ENCODE assay signal across 12 cellular contexts in the genomic region with DNA sequence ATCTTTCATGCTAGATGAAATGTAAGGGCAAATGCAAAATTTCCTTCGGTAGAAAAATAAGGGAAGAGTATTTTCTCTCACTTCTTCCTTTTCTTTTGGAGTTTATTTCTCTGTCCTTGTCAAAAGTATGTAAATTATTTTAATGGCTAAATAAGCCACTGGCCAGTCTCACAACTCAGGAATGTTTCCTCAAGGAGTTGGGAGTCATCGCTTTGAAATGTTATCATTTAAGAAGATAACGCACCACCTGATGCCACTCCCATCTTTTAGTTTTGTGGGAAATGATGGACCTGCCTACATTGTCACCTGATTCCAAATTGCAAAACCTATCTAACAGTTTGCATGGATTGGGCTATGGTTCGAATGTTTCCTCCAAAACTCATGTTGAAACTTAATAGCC. TPM values are rescaled to one million over a fixed set of nuclear protein-coding genes. Genes with fewer than 3 reads are reported as not detected.
DNase-seq lines count a peak whose midpoint lies in the region; ATAC-seq, FAIRE-seq and TF ChIP-seq lines count a peak whose summit lies in the region.
"Had no signal": no experiment of that assay in that cellular context is flagged by ENCODE, and none has a peak within 500 bp of the region (broad histone marks: within the 10 kb centered on the region; RNA-seq: fewer than 3 reads in every experiment).

No MANE protein-coding gene starts in this region.

- no peak overlapping the region for H3K18ac ChIP-seq in neuronal stem cell (ENCODE audit: low read length)

- H4K91ac ChIP-seq in neuronal stem cell (ENCODE audit: low read depth, low read length, poor library complexity), result no peak overlapping the region

- no peaks in the 10 kb centered on the region for H3K79me1 ChIP-seq in neuronal stem cell (ENCODE audit: low read depth, low read length)

- H2AFZ ChIP-seq in fibroblast of lung (ENCODE audit: low read length) (no peak overlapping the region), neuronal stem cell (ENCODE audit: low read length) (no peak overlapping the region)

- H2AK5ac ChIP-seq in neuronal stem cell (ENCODE audit: low read depth, low read length), result no peak overlapping the region

- H3K27ac ChIP-seq in RWPE2 (ENCODE audit: poor library complexity, severe bottlenecking) (peak overlapping the region; percentile 47), fibroblast of lung (ENCODE audit: insufficient read depth, low read length) (peak overlapping the region; percentile 66), sigmoid colon (no peak overlapping the region), neuronal stem cell (replicated peaks; ENCODE audit: low read length) (no peak overlapping the region), small intestine (ENCODE audit: low read depth in 1 of 2, low read length in 1 of 2) (no peak overlapping the region)
- H3K27ac ChIP-seq: lower lobe of right lung had no signal

- no peaks in the 10 kb centered on the region for H4K20me1 ChIP-seq in fibroblast of lung (ENCODE audit: control insufficient read depth, extremely low read depth, insufficient read depth, low read length)

- no peak overlapping the region for H3K9ac ChIP-seq in fibroblast of lung (ENCODE audit: insufficient read depth, low read length)
- no peak overlapping the region for H3K9ac ChIP-seq in neuronal stem cell (ENCODE audit: low read depth, low read length, poor library complexity)

- intact Hi-C loops in sigmoid colon (cut with DNase I), result no loop called here

- peak; percentile 90 for ATAC-seq in RWPE2 (ENCODE audit: low read depth)
- ATAC-seq: lower lobe of right lung had no signal

- no peak overlapping the region for H3K23ac ChIP-seq in neuronal stem cell (ENCODE audit: low read depth, low read length, poor library complexity)

- no peak overlapping the region for H3K14ac ChIP-seq in neuronal stem cell (ENCODE audit: low read length)

- H2BK15ac ChIP-seq in neuronal stem cell (ENCODE audit: low read length), result no peak overlapping the region

- no peaks in the 10 kb centered on the region for H3K79me2 ChIP-seq in fibroblast of lung (ENCODE audit: control insufficient read depth, insufficient read depth, low read length)

- H2BK120ac ChIP-seq in neuronal stem cell (ENCODE audit: low read depth, low read length), result no peak overlapping the region

- H3K4me2 ChIP-seq in fibroblast of lung (ENCODE audit: extremely low read depth, insufficient read depth, low read length) (peak overlapping the region; percentile 40), neuronal stem cell (ENCODE audit: insufficient read depth, low read length, poor library complexity, severe bottlenecking) (no peak overlapping the region)

- FAIRE-seq in small intestine (lab: Jason Lieb, UNC), result no peak

- no peak for TF ChIP-seq CTCF in RWPE2 (IDR thresholded peaks at IDR 0.05; ENCODE audit: poor library complexity, severe bottlenecking)
- TF ChIP-seq CTCF in fibroblast of lung (conservative IDR thresholded peaks at IDR 0.05 in 1 of 2, IDR thresholded peaks at IDR 0.05 in 1 of 2; ENCODE audit: low read depth in 1 of 2, low read length in 2 of 2), result no peak
- TF ChIP-seq CTCF in sigmoid colon (IDR thresholded peaks at IDR 0.05), result no peak

- no peak overlapping the region for H2BK5ac ChIP-seq in neuronal stem cell (ENCODE audit: low read length)

- DNase-seq in ELF-1 (ENCODE audit: low read depth, low spot score) (peak; percentile 47), RWPE2 (ENCODE audit: low spot score) (no peak), fibroblast of lung (ENCODE audit: low read depth in 2 of 2) (peak; percentile 40 to 84), renal cortical epithelial cell (ENCODE audit: low read depth) (peak; percentile 49), DMS 273 (lab: John Stamatoyannopoulos, UW; ENCODE audit: unreplicated experiment) (no peak), sigmoid colon (no peak), neuronal stem cell (ENCODE audit: low spot score) (no peak), small intestine (no peak)
- DNase-seq: COR-L47, lower lobe of right lung, NCI-H1930, retina had no signal

- H3K4me1 ChIP-seq in RWPE2 (ENCODE audit: insufficient read depth, poor library complexity, severe bottlenecking), result peaks cover 12% of the 10 kb centered on the region
- peaks cover 7% of the 10 kb centered on the region for H3K4me1 ChIP-seq in fibroblast of lung (ENCODE audit: control insufficient read depth, extremely low read depth, insufficient read depth, low read length)
- H3K4me1 ChIP-seq in sigmoid colon, result peaks cover 0 to 14% (median 6%) of the 10 kb centered on the region in 4 donors
- peaks cover 2% of the 10 kb centered on the region in 2 donors for H3K4me1 ChIP-seq in neuronal stem cell (ENCODE audit: control insufficient read depth in 2 of 2, insufficient read depth in 1 of 2, low read depth in 1 of 2, low read length in 2 of 2)
- no peaks in the 10 kb centered on the region for H3K4me1 ChIP-seq in small intestine (ENCODE audit: control insufficient read depth in 2 of 2, insufficient read depth in 1 of 2, low read depth in 1 of 2, low read length in 1 of 2)
- H3K4me1 ChIP-seq: lower lobe of right lung had no signal

- no peak for TF ChIP-seq EP300 in sigmoid colon (IDR thresholded peaks at IDR 0.05)

- H3K4ac ChIP-seq in neuronal stem cell (ENCODE audit: low read length), result no peak overlapping the region

- H4K8ac ChIP-seq in neuronal stem cell (ENCODE audit: low read depth, low read length), result no peak overlapping the region

- TF ChIP-seq POLR2A in sigmoid colon (IDR thresholded peaks at IDR 0.05), result no peak

- no peak overlapping the region for H2BK12ac ChIP-seq in neuronal stem cell (ENCODE audit: low read length)

- H3K27me3 ChIP-seq in RWPE2 (ENCODE audit: insufficient read depth, poor library complexity, severe bottlenecking) (no peaks in the 10 kb centered on the region), fibroblast of lung (ENCODE audit: control insufficient read depth, insufficient read depth, low read length) (no peaks in the 10 kb centered on the region), sigmoid colon (no peaks in the 10 kb centered on the region), neuronal stem cell (ENCODE audit: control insufficient read depth in 3 of 3, insufficient read depth in 3 of 3, low read depth in 1 of 3, low read length in 3 of 3) (no peaks in the 10 kb centered on the region), small intestine (ENCODE audit: control insufficient read depth in 2 of 2, insufficient read depth in 2 of 2, low read length in 2 of 2) (no peaks in the 10 kb centered on the region)

- H3K9me3 ChIP-seq in RWPE2 (ENCODE audit: severe bottlenecking) (no peaks in the 10 kb centered on the region), fibroblast of lung (ENCODE audit: control insufficient read depth, insufficient read depth, low read depth, low read length) (no peaks in the 10 kb centered on the region), sigmoid colon (no peaks in the 10 kb centered on the region), neuronal stem cell (replicated peaks in 1 of 2; ENCODE audit: control insufficient read depth in 2 of 2, insufficient read depth in 1 of 2, low read depth in 1 of 2, low read length in 2 of 2) (no peaks in the 10 kb centered on the region), small intestine (ENCODE audit: control insufficient read depth, low read depth) (no peaks in the 10 kb centered on the region)
- H3K9me3 ChIP-seq: lower lobe of right lung had no signal

- no peaks in the 10 kb centered on the region for H3K36me3 ChIP-seq in RWPE2 (ENCODE audit: low read depth)
- H3K36me3 ChIP-seq in fibroblast of lung (ENCODE audit: control insufficient read depth, insufficient read depth, low read length), result no peaks in the 10 kb centered on the region
- no peaks in the 10 kb centered on the region for H3K36me3 ChIP-seq in sigmoid colon
- H3K36me3 ChIP-seq in neuronal stem cell (replicated peaks in 1 of 2; ENCODE audit: control insufficient read depth in 2 of 2, insufficient read depth in 2 of 2, low read length in 2 of 2), result no peaks in the 10 kb centered on the region
- no peaks in the 10 kb centered on the region for H3K36me3 ChIP-seq in small intestine (ENCODE audit: control insufficient read depth in 2 of 2, insufficient read depth in 2 of 2, low read length in 2 of 2)
- H3K36me3 ChIP-seq: lower lobe of right lung had no signal

- no peak overlapping the region for H3K4me3 ChIP-seq in RWPE2 (ENCODE audit: severe bottlenecking)
- H3K4me3 ChIP-seq in fibroblast of lung (replicated peaks in 1 of 4; ENCODE audit: control extremely low read depth in 1 of 4, insufficient read depth in 1 of 4, low read depth in 3 of 4, low read length in 4 of 4), result no peak overlapping the region
- no peak overlapping the region for H3K4me3 ChIP-seq in sigmoid colon
- no peak overlapping the region for H3K4me3 ChIP-seq in neuronal stem cell (ENCODE audit: low read length in 2 of 2)
- no peak overlapping the region for H3K4me3 ChIP-seq in small intestine (ENCODE audit: low read depth in 1 of 2, low read length in 2 of 2)
- H3K4me3 ChIP-seq: lower lobe of right lung had no signal

- WGBS in sigmoid colon, 2 donors, result 68 to 81% methylated on average over 4 of the region's 4 CpGs
- WGBS in neuronal stem cell (ENCODE audit: extremely low coverage in 2 of 2, insufficient read length in 2 of 2, insufficient replicate concordance in 1 of 2), 2 donors, result no CpG with 5 or more reads among the region's 4 CpGs
- 46 to 60% (median 54%) methylated on average over 4 of the region's 4 CpGs for WGBS in small intestine, 3 donors

RNA-seq across cellular contexts. Expression of gene PPM1B, which starts 32.5 kb away (rescaled TPM):
- total RNA-seq in fibroblast of lung (24.1 and 34.5 TPM in 2 replicates), renal cortical epithelial cell (38.0 and 78.3 TPM in 2 replicates), sigmoid colon (10 to 100 TPM; 41.3 to 47.8 (median 46.0) TPM)
- polyA plus RNA-seq in fibroblast of lung (21.2 and 25.8 TPM in 2 replicates), sigmoid colon (10 to 100 TPM; 29.4 to 40.8 (median 40.2) TPM), small intestine (10 to 100 TPM; 24.3 to 29.7 (median 27.1) TPM)
- 21.0 and 24.1 TPM in 2 replicates for polyA plus RNA-seq in fibroblast of lung (2012)
- polyA minus RNA-seq in fibroblast of lung (ENCODE audit: low replicate concordance), result 5.0 and 7.0 TPM in 2 replicates
- polyA plus RNA-seq in neuronal stem cell (2013, experiment 1 of 2), result 40.2 TPM
- 44.6 TPM for polyA plus RNA-seq in neuronal stem cell (2013, experiment 2 of 2)

Comparison
In these comparisons a context has a peak if more than half of its experiments do, and no peak if none do; other contexts are left out.
1. DNase-seq: peak in ELF-1 (single experiment), fibroblast of lung (2 of 2) and renal cortical epithelial cell (single experiment); none in RWPE2 (single experiment), DMS 273 (single experiment), sigmoid colon (single experiment), neuronal stem cell (single experiment) and small intestine (single experiment).
2. H3K27ac ChIP-seq: peak in RWPE2 (single experiment) and fibroblast of lung (single experiment); none in sigmoid colon (0 of 4), neuronal stem cell (single experiment) and small intestine (0 of 2).